ENCODE assay signal across 26 cellular contexts in the genomic region with DNA sequence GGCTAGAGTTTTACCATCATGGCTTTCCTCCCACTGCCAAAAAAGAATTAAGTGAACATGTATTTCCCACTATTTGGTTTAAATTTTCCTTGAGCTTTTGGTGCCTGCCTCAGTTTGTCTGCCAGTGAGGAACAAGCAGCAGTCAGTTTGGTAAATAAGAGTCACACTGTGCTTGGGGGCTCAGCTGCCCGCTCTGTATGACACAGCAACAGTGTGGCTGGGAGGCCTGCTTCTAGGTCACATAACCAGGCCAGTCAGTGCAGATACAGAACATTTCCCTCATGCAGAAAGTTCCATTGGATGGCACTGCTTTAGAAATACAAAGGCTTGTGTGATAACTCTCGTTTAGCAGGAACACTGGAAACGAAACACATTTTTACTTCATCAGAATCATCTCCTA. TPM values are rescaled to one million over a fixed set of nuclear protein-coding genes. Genes with fewer than 3 reads are reported as not detected.
DNase-seq lines count a peak whose midpoint lies in the region; ATAC-seq and TF ChIP-seq lines count a peak whose summit lies in the region.
"Had no signal": no experiment of that assay in that cellular context is flagged by ENCODE, and none has a peak within 500 bp of the region (broad histone marks: within the 10 kb centered on the region; RNA-seq: fewer than 3 reads in every experiment).

No MANE protein-coding gene starts in this region.

- no peak for TF ChIP-seq POLR2A in IMR-90 (IDR thresholded peaks at IDR 0.05; ENCODE audit: low read depth, low read length)

- H2AK5ac ChIP-seq in IMR-90 (ENCODE audit: low read depth, low read length), result peak overlapping the region; percentile 68

- no peak overlapping the region for H3K4me3 Mint-ChIP-seq in activated CD4-positive, alpha-beta T cell treated with anti-CD3 and anti-CD28 coated beads, Interleukin-2, amount 10 ng/mL, durations not matched to agents 24 days and 14 days
- H3K4me3 Mint-ChIP-seq: CD14-positive monocyte had no signal

- H3F3A ChIP-seq in smooth muscle cell (ENCODE audit: low read depth), result no peaks in the 10 kb centered on the region

- no peak overlapping the region for H3K56ac ChIP-seq in IMR-90 (ENCODE audit: extremely low read depth, insufficient read depth, low read length)

- BruUV-seq in IMR-90 (replicated peaks; lab: Mats Ljungman, UMichigan), result no TSS peak

- H3K27ac Mint-ChIP-seq in activated CD4-positive, alpha-beta T cell treated with anti-CD3 and anti-CD28 coated beads, Interleukin-2, amount 10 ng/mL, durations not matched to agents 24 days and 14 days, result peak overlapping the region; percentile 10

- no peak overlapping the region for H2AFZ ChIP-seq in IMR-90 (replicated peaks; ENCODE audit: low read length, poor library complexity)
- H2AFZ ChIP-seq in smooth muscle cell (ENCODE audit: low read depth), result no peak overlapping the region

- no peak overlapping the region for H3K14ac ChIP-seq in IMR-90 (replicated peaks; ENCODE audit: low read depth, low read length)

- H3K9me3 Mint-ChIP-seq in activated CD4-positive, alpha-beta T cell treated with anti-CD3 and anti-CD28 coated beads, Interleukin-2, amount 10 ng/mL, durations not matched to agents 24 days and 14 days, result no peaks in the 10 kb centered on the region

- H2BK120ac ChIP-seq in IMR-90 (ENCODE audit: low read depth, low read length), result peak overlapping the region; percentile 10

- CTCF ChIA-PET in IMR-90 (lab: Yijun Ruan, JAX), result no interaction called here

- peaks cover 45% of the 10 kb centered on the region for H3K36me3 ChIP-seq in IMR-90 (ENCODE audit: control insufficient read depth, insufficient read depth, low read length)
- peaks cover 3 to 96% of the 10 kb centered on the region in 2 donors for H3K36me3 ChIP-seq in psoas muscle (ENCODE audit: insufficient read depth in 1 of 2, low read depth in 1 of 2)
- H3K36me3 ChIP-seq in thoracic aorta, result peaks cover 41% of the 10 kb centered on the region
- no peaks in the 10 kb centered on the region for H3K36me3 ChIP-seq in smooth muscle cell (ENCODE audit: low read depth)
- H3K36me3 ChIP-seq: BE2C had no signal

- dilution Hi-C loops in IMR-90 (cut with HindIII; ENCODE audit: low sequenced_read_pairs, unreplicated experiment), result no loop called here

- POLR2A ChIA-PET in IMR-90 (lab: Charles Lee; ENCODE audit: unreplicated experiment), result no interaction called here

- peaks cover 0 to 3% of the 10 kb centered on the region in 2 experiments; a peak in 1 of 4 replicates for H3K79me1 ChIP-seq in IMR-90 (ENCODE audit: low read depth in 1 of 2, low read length in 2 of 2)

- no peaks in the 10 kb centered on the region for H3K79me2 ChIP-seq in smooth muscle cell (ENCODE audit: low read depth)

- no peak overlapping the region for H3K23ac ChIP-seq in IMR-90 (ENCODE audit: low read depth, low read length)

- no CpG with 5 or more reads among the region's 3 CpGs for WGBS in IMR-90 (ENCODE audit: extremely low coverage in 2 of 2, insufficient read length in 1 of 2), 2 experiments
- WGBS in psoas muscle, 3 donors, result 91 to 96% (median 94%) methylated on average over 3 of the region's 3 CpGs
- WGBS in smooth muscle cell (ENCODE audit: low lambda C conversion rate), result 90% methylated on average over 3 of the region's 3 CpGs

- no peak overlapping the region for H3K4me2 ChIP-seq in IMR-90 (ENCODE audit: low read depth, low read length)
- no peak overlapping the region for H3K4me2 ChIP-seq in smooth muscle cell

- peaks cover 84% of the 10 kb centered on the region for H3K36me3 Mint-ChIP-seq in activated CD4-positive, alpha-beta T cell treated with anti-CD3 and anti-CD28 coated beads, Interleukin-2, amount 10 ng/mL, durations not matched to agents 24 days and 14 days (ENCODE audit: low read depth)

- H3K4ac ChIP-seq in IMR-90 (ENCODE audit: low read depth, low read length), result peak overlapping the region; percentile 7; the same call in 1 of the 2 replicates

- H2BK5ac ChIP-seq in IMR-90 (ENCODE audit: low read depth, low read length, poor library complexity, severe bottlenecking), result no peak overlapping the region

- H4K8ac ChIP-seq in IMR-90 (ENCODE audit: low read depth in 2 of 2, low read length in 2 of 2), result no peak overlapping the region

- intact Hi-C loops in activated CD4-positive, alpha-beta T cell treated with anti-CD3 and anti-CD28 coated beads, Interleukin-2, amount 10 ng/mL, durations not matched to agents 24 days and 14 days (cut with micrococcal nuclease), result no loop called here
- intact Hi-C loops in IMR-90 (cut with micrococcal nuclease) (no loop called here), psoas muscle (cut with DNase I) (no loop called here)

- H3K27me3 ChIP-seq in IMR-90 (ENCODE audit: control insufficient read depth, insufficient read depth, low read length), result no peaks in the 10 kb centered on the region
- H3K27me3 ChIP-seq in psoas muscle (ENCODE audit: insufficient read depth in 3 of 3, low read length in 2 of 3), result no peaks in the 10 kb centered on the region
- no peaks in the 10 kb centered on the region for H3K27me3 ChIP-seq in thoracic aorta (replicated peaks; ENCODE audit: insufficient read depth)
- H3K27me3 ChIP-seq in smooth muscle cell (ENCODE audit: low read depth), result no peaks in the 10 kb centered on the region
- H3K27me3 ChIP-seq: BE2C, SJSA1 had no signal

- H3K4me1 ChIP-seq in IMR-90 (ENCODE audit: control insufficient read depth, insufficient read depth, low read length) (peaks cover 12% of the 10 kb centered on the region), psoas muscle (peaks cover 63% of the 10 kb centered on the region), thoracic aorta (ENCODE audit: control insufficient read depth in 1 of 2, low read depth in 2 of 2) (peaks cover 33 to 63% of the 10 kb centered on the region in 2 donors), smooth muscle cell (ENCODE audit: low read depth) (peaks cover 5% of the 10 kb centered on the region)
- H3K4me1 ChIP-seq: BE2C had no signal

- H3K27me3 Mint-ChIP-seq in activated CD4-positive, alpha-beta T cell treated with anti-CD3 and anti-CD28 coated beads, Interleukin-2, amount 10 ng/mL, durations not matched to agents 24 days and 14 days, result no peaks in the 10 kb centered on the region

- H2BK15ac ChIP-seq in IMR-90 (ENCODE audit: low read depth, low read length), result peak overlapping the region; percentile 6; the same call in 2 of the 3 replicates

- no peak overlapping the region for H4K91ac ChIP-seq in IMR-90 (ENCODE audit: insufficient read depth, low read depth, low read length)

- no peak for DNase-seq in activated CD4-positive, alpha-beta T cell treated with anti-CD3 and anti-CD28 coated beads, Interleukin-2, amount 10 ng/mL, durations not matched to agents 24 days and 14 days
- DNase-seq in activated CD4-positive, alpha-beta T cell treated with anti-CD3 and anti-CD28 coated beads, Interleukin-2, amount 50 U/mL, for 48 hours, result no peak
- no peak for DNase-seq in IMR-90
- no peak for DNase-seq in psoas muscle
- DNase-seq in thoracic aorta (ENCODE audit: low spot score), result no peak
- DNase-seq in activated effector memory CD4-positive, alpha-beta T cell treated with anti-CD3 and anti-CD28 coated beads, Interleukin-2, amount 50 U/mL, for 16 hours, result no peak
- DNase-seq in smooth muscle cell (lab: John Stamatoyannopoulos, UW; ENCODE audit: unreplicated experiment), result no peak
- no peak for DNase-seq in middle frontal gyrus (ENCODE audit: extremely low spot score, low spot score)
- DNase-seq: ACHN, BE2C, GOT3, HCEC 1CT, NCI-H1048, NCI-H1417, NCI-H1694 treated with DMSO at 0.1 percent for 48 hours, NCI-H2081, NCI-H2227 treated with DMSO at 0.1 percent for 48 hours, NCI-H69, Right ventricle myocardium superior, RPMI8226 had no signal

- ATAC-seq in IMR-90 (ENCODE audit: low read depth), result no peak
- no peak for ATAC-seq in psoas muscle
- no peak for ATAC-seq in thoracic aorta (ENCODE audit: insufficient number of reproducible peaks, low FRiP score, low read depth)

- TF ChIP-seq CTCF in IMR-90 (conservative IDR thresholded peaks at IDR 0.05; ENCODE audit: low read depth, low read length), result no peak
- TF ChIP-seq CTCF in psoas muscle (IDR thresholded peaks at IDR 0.05), result no peak
- no peak for TF ChIP-seq CTCF in thoracic aorta (IDR thresholded peaks at IDR 0.05)
- no peak for TF ChIP-seq CTCF in smooth muscle cell (IDR thresholded peaks at IDR 0.05; ENCODE audit: borderline replicate concordance, insufficient read depth, poor library complexity, severe bottlenecking)

- in situ Hi-C loops in IMR-90 (cut with MboI; ENCODE audit: low sequenced_read_pairs), result no loop called here

- no peak overlapping the region for H2AK9ac ChIP-seq in IMR-90 (replicated peaks; ENCODE audit: low read depth, low read length, poor library complexity)

- H2BK20ac ChIP-seq in IMR-90 (ENCODE audit: low read depth, low read length), result no peak overlapping the region

- H4K5ac ChIP-seq in IMR-90 (ENCODE audit: low read depth, low read length), result no peak overlapping the region

- peaks cover 69% of the 10 kb centered on the region for H3K4me1 Mint-ChIP-seq in activated CD4-positive, alpha-beta T cell treated with anti-CD3 and anti-CD28 coated beads, Interleukin-2, amount 10 ng/mL, durations not matched to agents 24 days and 14 days

- peaks cover 14% of the 10 kb centered on the region for H4K20me1 ChIP-seq in IMR-90 (ENCODE audit: insufficient read depth, low read length)
- no peaks in the 10 kb centered on the region for H4K20me1 ChIP-seq in smooth muscle cell (ENCODE audit: low read depth)

- peaks cover 17% of the 10 kb centered on the region for H3K9me1 ChIP-seq in IMR-90 (ENCODE audit: insufficient read depth, low read length)

- no peak for TF ChIP-seq RAD21 in IMR-90 (IDR thresholded peaks at IDR 0.05; ENCODE audit: low read length)

- H3K9me3 ChIP-seq in IMR-90 (ENCODE audit: control insufficient read depth, insufficient read depth, low read length) (no peaks in the 10 kb centered on the region), psoas muscle (no peaks in the 10 kb centered on the region), thoracic aorta (no peaks in the 10 kb centered on the region), smooth muscle cell (replicated peaks; ENCODE audit: low read depth) (no peaks in the 10 kb centered on the region)
- H3K9me3 ChIP-seq: BE2C, SJSA1 had no signal

- H3K18ac ChIP-seq in IMR-90 (ENCODE audit: low read depth, low read length), result no peak overlapping the region

- no peak overlapping the region for H3K4me3 ChIP-seq in IMR-90 (ENCODE audit: insufficient read depth, low read depth, low read length)
- H3K4me3 ChIP-seq in psoas muscle, result no peak overlapping the region
- H3K4me3 ChIP-seq in thoracic aorta, result no peak overlapping the region
- H3K4me3 ChIP-seq in smooth muscle cell, result no peak overlapping the region
- H3K4me3 ChIP-seq: SJSA1 had no signal

- no peak overlapping the region for H3K27ac ChIP-seq in IMR-90 (ENCODE audit: insufficient read depth, low read length)
- peak overlapping the region; percentile 99 for H3K27ac ChIP-seq in psoas muscle
- peak overlapping the region; percentile 45 to 61 for H3K27ac ChIP-seq in thoracic aorta
- H3K27ac ChIP-seq in smooth muscle cell (ENCODE audit: low read depth), result no peak overlapping the region
- H3K27ac ChIP-seq: 22Rv1, SJSA1 had no signal

- no peak overlapping the region for H3K9ac ChIP-seq in IMR-90 (ENCODE audit: low read depth, low read length)
- no peak overlapping the region for H3K9ac ChIP-seq in smooth muscle cell (ENCODE audit: low read depth)

RNA-seq across cellular contexts. Expression of a gene that starts 25.7 kb away (rescaled TPM):
- total RNA-seq in activated CD4-positive, alpha-beta T cell treated with anti-CD3 and anti-CD28 coated beads, Interleukin-2, amount 10 ng/mL, durations not matched to agents 24 days and 14 days, result 16.5 and 16.8 TPM in 2 replicates
- total RNA-seq in IMR-90 (2012; rRNA removed) (16.1 and 20.1 TPM in 2 replicates), psoas muscle (100 to 1,000 TPM in 3 of 4 donors, 10 to 100 TPM in 1; 60.1 to 129 (median 115) TPM), thoracic aorta (10 to 100 TPM; 70.4 to 86.1 TPM), smooth muscle cell (19.0 and 20.9 TPM in 2 replicates)
- polyA plus RNA-seq in IMR-90 (2012; rRNA removed) (12.0 and 13.7 TPM in 2 replicates), psoas muscle (10 to 100 TPM; 14.0 to 68.3 (median 40.0) TPM), smooth muscle cell (4.5 and 7.4 TPM in 2 replicates)
- polyA plus RNA-seq in IMR-90 (2012; cell fraction: cytosol; rRNA removed), result 6.7 and 10.1 TPM in 2 replicates
- 6.8 and 8.8 TPM in 2 replicates for polyA plus RNA-seq in IMR-90 (2012; cell fraction: nucleus; rRNA removed; ENCODE audit: low replicate concordance)

RNA-seq across cellular contexts. Expression of a gene that starts 26.7 kb away (rescaled TPM):
- 15.2 TPM in 2 replicates for total RNA-seq in activated CD4-positive, alpha-beta T cell treated with anti-CD3 and anti-CD28 coated beads, Interleukin-2, amount 10 ng/mL, durations not matched to agents 24 days and 14 days
- under 0.01 TPM in 1 of 2 replicates, not detected in the other for total RNA-seq in IMR-90 (2012; rRNA removed)
- not detected in 2 replicates for polyA plus RNA-seq in IMR-90 (2012; rRNA removed)
- polyA plus RNA-seq in IMR-90 (2012; cell fraction: cytosol; rRNA removed), result not detected in 2 replicates
- not detected in 2 replicates for polyA plus RNA-seq in IMR-90 (2012; cell fraction: nucleus; rRNA removed; ENCODE audit: low replicate concordance)
- under 1 TPM in 1 of 4 donors, not detected in 3; 0.50 TPM for total RNA-seq in psoas muscle
- polyA plus RNA-seq in psoas muscle, result under 1 TPM in 2 of 3 donors, not detected in 1; 0.05 to 0.10 TPM
- 1 to 10 TPM; 2.2 to 4.9 TPM for total RNA-seq in thoracic aorta
- total RNA-seq in smooth muscle cell, result 0.13 and 0.81 TPM in 2 replicates
- polyA plus RNA-seq in smooth muscle cell, result 0.19 and 0.35 TPM in 2 replicates
- total RNA-seq: Daoy, SJSA1 had no signal

RNA-seq across cellular contexts. Expression of a gene that starts 57.3 kb away (rescaled TPM):
- total RNA-seq in activated CD4-positive, alpha-beta T cell treated with anti-CD3 and anti-CD28 coated beads, Interleukin-2, amount 10 ng/mL, durations not matched to agents 24 days and 14 days, result 0.05 TPM in 1 of 2 replicates, not detected in the other
- total RNA-seq in IMR-90 (2012; rRNA removed) (not detected in 2 replicates), psoas muscle (under 1 TPM in 3 of 4 donors, not detected in 1; 0.04 to 0.10 (median 0.06) TPM), thoracic aorta (not detected), smooth muscle cell (0.76 and 1.5 TPM in 2 replicates)
- polyA plus RNA-seq in IMR-90 (2012; rRNA removed) (not detected in 2 replicates), psoas muscle (under 1 TPM; 0.01 to 0.07 (median 0.03) TPM), smooth muscle cell (0.30 TPM in 1 of 2 replicates, not detected in the other)
- polyA plus RNA-seq in IMR-90 (2012; cell fraction: cytosol; rRNA removed), result not detected in 2 replicates
- polyA plus RNA-seq in IMR-90 (2012; cell fraction: nucleus; rRNA removed; ENCODE audit: low replicate concordance), result not detected in 2 replicates
- total RNA-seq: Daoy, G401, NCI-H460, Right ventricle myocardium superior, SJSA1 had no signal

Comparison
In these comparisons a context has a peak if more than half of its experiments do, and no peak if none do; other contexts are left out.
1. H3K27ac ChIP-seq: peak in psoas muscle (single experiment) and thoracic aorta (2 of 2); none in IMR-90 (single experiment) and smooth muscle cell (single experiment).